In the genomic region with DNA sequence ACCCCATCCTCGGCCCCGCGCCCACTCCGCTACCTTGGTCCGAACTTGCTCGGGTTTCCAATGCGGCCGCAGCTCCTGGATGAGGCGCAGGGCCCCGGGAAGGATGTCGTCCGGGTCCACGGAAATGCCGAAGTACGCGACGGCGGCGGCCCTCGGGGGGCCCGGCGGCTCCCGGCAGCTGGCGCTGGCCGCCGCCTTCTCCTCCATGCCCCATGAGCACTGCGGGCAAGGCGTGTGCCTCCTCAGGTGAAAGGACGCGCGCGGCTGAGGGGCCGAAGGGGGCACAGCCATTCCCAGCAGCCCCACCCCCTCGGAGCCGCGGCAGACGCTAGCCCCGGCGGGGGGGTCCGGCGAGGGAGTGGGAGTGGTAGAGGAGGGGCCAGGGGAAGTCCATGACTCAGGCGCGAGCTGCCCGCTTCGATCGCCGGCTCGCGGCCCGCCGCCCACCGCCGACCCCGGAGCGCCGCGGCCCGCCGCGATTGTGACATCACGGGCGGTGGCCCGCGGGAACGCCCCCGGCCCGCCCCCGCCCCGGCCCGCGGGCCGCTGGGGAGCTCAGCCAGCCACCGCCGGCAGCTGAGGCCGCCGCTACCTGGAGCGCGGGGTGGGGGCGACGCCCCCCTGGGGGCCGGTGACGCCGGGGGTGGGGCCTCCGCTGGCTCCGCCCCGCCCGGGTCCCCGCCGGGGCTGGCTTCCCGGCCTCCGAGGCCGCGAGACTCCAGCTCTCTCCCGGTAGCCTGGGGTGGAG, we compare ENCODE assay signal across 1 cellular context.
TF ChIP-seq lines count a peak whose summit lies in the region.

A gene with protein sequence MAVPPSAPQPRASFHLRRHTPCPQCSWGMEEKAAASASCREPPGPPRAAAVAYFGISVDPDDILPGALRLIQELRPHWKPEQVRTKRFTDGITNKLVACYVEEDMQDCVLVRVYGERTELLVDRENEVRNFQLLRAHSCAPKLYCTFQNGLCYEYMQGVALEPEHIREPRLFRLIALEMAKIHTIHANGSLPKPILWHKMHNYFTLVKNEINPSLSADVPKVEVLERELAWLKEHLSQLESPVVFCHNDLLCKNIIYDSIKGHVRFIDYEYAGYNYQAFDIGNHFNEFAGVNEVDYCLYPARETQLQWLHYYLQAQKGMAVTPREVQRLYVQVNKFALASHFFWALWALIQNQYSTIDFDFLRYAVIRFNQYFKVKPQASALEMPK (minus strand): TSS at position 483 of the 748 bp plus-strand sequence. CDS start 192 bp downstream, at position 291.

TF ChIP-seq in HepG2, 621 proteins besides CTCF, POLR2A, EP300 and RAD21 (continued from another document):
- TF ChIP-seq, protein P1, sequence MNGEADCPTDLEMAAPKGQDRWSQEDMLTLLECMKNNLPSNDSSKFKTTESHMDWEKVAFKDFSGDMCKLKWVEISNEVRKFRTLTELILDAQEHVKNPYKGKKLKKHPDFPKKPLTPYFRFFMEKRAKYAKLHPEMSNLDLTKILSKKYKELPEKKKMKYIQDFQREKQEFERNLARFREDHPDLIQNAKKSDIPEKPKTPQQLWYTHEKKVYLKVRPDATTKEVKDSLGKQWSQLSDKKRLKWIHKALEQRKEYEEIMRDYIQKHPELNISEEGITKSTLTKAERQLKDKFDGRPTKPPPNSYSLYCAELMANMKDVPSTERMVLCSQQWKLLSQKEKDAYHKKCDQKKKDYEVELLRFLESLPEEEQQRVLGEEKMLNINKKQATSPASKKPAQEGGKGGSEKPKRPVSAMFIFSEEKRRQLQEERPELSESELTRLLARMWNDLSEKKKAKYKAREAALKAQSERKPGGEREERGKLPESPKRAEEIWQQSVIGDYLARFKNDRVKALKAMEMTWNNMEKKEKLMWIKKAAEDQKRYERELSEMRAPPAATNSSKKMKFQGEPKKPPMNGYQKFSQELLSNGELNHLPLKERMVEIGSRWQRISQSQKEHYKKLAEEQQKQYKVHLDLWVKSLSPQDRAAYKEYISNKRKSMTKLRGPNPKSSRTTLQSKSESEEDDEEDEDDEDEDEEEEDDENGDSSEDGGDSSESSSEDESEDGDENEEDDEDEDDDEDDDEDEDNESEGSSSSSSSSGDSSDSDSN (CRISPR knock-in tag; IDR thresholded peaks at IDR 0.05), result peak; percentile 30; the same call in 1 of the 2 replicates
- 0 out of 2 replicates have a peak, but pooled peaks have one; percentile 68 for TF ChIP-seq ZNF160 (CRISPR knock-in tag; IDR thresholded peaks at IDR 0.05)
- 0 out of 2 replicates have a peak, but pooled peaks have one; percentile 56 for TF ChIP-seq CHCHD3 (CRISPR knock-in tag; IDR thresholded peaks at IDR 0.05)
- TF ChIP-seq ZNF761 (CRISPR knock-in tag; conservative IDR thresholded peaks at IDR 0.05), result 0 out of 2 replicates have a peak, but pooled peaks have one; percentile 29
- peak; percentile 14; the same call in 1 of the 2 replicates for TF ChIP-seq ISL2 (CRISPR knock-in tag; IDR thresholded peaks at IDR 0.05)
- TF ChIP-seq ZFY (CRISPR knock-in tag; IDR thresholded peaks at IDR 0.05), result 0 out of 2 replicates have a peak, but pooled peaks have one; percentile 13
- no peak for TF ChIP-seq HHEX (CRISPR knock-in tag; IDR thresholded peaks at IDR 0.05)
- TF ChIP-seq, protein P2, sequence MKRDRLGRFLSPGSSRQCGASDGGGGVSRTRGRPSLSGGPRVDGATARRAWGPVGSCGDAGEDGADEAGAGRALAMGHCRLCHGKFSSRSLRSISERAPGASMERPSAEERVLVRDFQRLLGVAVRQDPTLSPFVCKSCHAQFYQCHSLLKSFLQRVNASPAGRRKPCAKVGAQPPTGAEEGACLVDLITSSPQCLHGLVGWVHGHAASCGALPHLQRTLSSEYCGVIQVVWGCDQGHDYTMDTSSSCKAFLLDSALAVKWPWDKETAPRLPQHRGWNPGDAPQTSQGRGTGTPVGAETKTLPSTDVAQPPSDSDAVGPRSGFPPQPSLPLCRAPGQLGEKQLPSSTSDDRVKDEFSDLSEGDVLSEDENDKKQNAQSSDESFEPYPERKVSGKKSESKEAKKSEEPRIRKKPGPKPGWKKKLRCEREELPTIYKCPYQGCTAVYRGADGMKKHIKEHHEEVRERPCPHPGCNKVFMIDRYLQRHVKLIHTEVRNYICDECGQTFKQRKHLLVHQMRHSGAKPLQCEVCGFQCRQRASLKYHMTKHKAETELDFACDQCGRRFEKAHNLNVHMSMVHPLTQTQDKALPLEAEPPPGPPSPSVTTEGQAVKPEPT (CRISPR knock-in tag; IDR thresholded peaks at IDR 0.05; ENCODE audit: low read depth), result peak; percentile 59; the same call in 1 of the 2 replicates
- TF ChIP-seq, protein P3, sequence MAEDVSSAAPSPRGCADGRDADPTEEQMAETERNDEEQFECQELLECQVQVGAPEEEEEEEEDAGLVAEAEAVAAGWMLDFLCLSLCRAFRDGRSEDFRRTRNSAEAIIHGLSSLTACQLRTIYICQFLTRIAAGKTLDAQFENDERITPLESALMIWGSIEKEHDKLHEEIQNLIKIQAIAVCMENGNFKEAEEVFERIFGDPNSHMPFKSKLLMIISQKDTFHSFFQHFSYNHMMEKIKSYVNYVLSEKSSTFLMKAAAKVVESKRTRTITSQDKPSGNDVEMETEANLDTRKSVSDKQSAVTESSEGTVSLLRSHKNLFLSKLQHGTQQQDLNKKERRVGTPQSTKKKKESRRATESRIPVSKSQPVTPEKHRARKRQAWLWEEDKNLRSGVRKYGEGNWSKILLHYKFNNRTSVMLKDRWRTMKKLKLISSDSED (CRISPR knock-in tag; IDR thresholded peaks at IDR 0.05), result peak; percentile 32; the same call in 1 of the 2 replicates
- 0 out of 2 replicates have a peak, but pooled peaks have one; percentile 48 for TF ChIP-seq KMT2A (CRISPR knock-in tag; IDR thresholded peaks at IDR 0.05)
- TF ChIP-seq, protein P4, sequence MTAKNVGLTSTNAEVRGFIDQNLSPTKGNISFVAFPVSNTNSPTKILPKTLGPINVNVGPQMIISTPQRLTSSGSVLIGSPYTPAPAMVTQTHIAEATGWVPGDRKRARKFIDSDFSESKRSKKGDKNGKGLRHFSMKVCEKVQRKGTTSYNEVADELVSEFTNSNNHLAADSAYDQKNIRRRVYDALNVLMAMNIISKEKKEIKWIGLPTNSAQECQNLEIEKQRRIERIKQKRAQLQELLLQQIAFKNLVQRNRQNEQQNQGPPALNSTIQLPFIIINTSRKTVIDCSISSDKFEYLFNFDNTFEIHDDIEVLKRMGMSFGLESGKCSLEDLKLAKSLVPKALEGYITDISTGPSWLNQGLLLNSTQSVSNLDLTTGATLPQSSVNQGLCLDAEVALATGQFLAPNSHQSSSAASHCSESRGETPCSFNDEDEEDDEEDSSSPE (CRISPR knock-in tag; IDR thresholded peaks at IDR 0.05), result 0 out of 2 replicates have a peak, but pooled peaks have one; percentile 23
- peak; percentile 63; the same call in 1 of the 2 replicates for TF ChIP-seq ZNF607 (CRISPR knock-in tag; IDR thresholded peaks at IDR 0.05; ENCODE audit: borderline replicate concordance)
- TF ChIP-seq ARHGAP35 (CRISPR knock-in tag; IDR thresholded peaks at IDR 0.05; ENCODE audit: borderline replicate concordance), result 0 out of 2 replicates have a peak, but pooled peaks have one; percentile 54
- no peak for TF ChIP-seq SUZ12 (IDR thresholded peaks at IDR 0.05; ENCODE audit: low read depth, low read length)
- 0 out of 2 replicates have a peak, but pooled peaks have one; percentile 42 for TF ChIP-seq ZBTB7A (CRISPR knock-in tag; IDR thresholded peaks at IDR 0.05)
- TF ChIP-seq PRMT3 (CRISPR knock-in tag; IDR thresholded peaks at IDR 0.05; ENCODE audit: borderline replicate concordance, low read depth), result no peak
- TF ChIP-seq PHF21A (CRISPR knock-in tag; IDR thresholded peaks at IDR 0.05), result 0 out of 2 replicates have a peak, but pooled peaks have one; percentile 25
- peak; percentile 59; the same call in 1 of the 2 replicates for TF ChIP-seq MAZ (IDR thresholded peaks at IDR 0.05; ENCODE audit: borderline replicate concordance, low read depth, low read length)
- peak; percentile 45; the same call in 1 of the 2 replicates for TF ChIP-seq MAZ (CRISPR knock-in tag; IDR thresholded peaks at IDR 0.05; ENCODE audit: low read depth)
- TF ChIP-seq, protein P5, sequence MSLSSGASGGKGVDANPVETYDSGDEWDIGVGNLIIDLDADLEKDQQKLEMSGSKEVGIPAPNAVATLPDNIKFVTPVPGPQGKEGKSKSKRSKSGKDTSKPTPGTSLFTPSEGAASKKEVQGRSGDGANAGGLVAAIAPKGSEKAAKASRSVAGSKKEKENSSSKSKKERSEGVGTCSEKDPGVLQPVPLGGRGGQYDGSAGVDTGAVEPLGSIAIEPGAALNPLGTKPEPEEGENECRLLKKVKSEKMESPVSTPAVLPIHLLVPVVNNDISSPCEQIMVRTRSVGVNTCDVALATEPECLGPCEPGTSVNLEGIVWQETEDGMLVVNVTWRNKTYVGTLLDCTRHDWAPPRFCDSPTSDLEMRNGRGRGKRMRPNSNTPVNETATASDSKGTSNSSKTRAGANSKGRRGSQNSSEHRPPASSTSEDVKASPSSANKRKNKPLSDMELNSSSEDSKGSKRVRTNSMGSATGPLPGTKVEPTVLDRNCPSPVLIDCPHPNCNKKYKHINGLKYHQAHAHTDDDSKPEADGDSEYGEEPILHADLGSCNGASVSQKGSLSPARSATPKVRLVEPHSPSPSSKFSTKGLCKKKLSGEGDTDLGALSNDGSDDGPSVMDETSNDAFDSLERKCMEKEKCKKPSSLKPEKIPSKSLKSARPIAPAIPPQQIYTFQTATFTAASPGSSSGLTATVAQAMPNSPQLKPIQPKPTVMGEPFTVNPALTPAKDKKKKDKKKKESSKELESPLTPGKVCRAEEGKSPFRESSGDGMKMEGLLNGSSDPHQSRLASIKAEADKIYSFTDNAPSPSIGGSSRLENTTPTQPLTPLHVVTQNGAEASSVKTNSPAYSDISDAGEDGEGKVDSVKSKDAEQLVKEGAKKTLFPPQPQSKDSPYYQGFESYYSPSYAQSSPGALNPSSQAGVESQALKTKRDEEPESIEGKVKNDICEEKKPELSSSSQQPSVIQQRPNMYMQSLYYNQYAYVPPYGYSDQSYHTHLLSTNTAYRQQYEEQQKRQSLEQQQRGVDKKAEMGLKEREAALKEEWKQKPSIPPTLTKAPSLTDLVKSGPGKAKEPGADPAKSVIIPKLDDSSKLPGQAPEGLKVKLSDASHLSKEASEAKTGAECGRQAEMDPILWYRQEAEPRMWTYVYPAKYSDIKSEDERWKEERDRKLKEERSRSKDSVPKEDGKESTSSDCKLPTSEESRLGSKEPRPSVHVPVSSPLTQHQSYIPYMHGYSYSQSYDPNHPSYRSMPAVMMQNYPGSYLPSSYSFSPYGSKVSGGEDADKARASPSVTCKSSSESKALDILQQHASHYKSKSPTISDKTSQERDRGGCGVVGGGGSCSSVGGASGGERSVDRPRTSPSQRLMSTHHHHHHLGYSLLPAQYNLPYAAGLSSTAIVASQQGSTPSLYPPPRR (CRISPR knock-in tag; IDR thresholded peaks at IDR 0.05; ENCODE audit: borderline replicate concordance), result peak; percentile 21; the same call in 1 of the 2 replicates
- TF ChIP-seq ZNF335 (CRISPR knock-in tag; IDR thresholded peaks at IDR 0.05), result no peak
